Comparison of ENCODE assay signal across 8 cellular contexts in genomic region chr4:55854132-55854531, GRCh38. TPM values are rescaled to one million over a fixed set of nuclear protein-coding genes. Genes with fewer than 3 reads are reported as not detected.
DNase-seq lines count a peak whose midpoint lies in the region; ATAC-seq lines count a peak whose summit lies in the region.

No MANE protein-coding gene starts in this region.

- H3K27ac Mint-ChIP-seq in effector memory CD8-positive, alpha-beta T cell, result peak overlapping the region; percentile 95 to 97

- peak overlapping the region; percentile 19 for H2AFZ ChIP-seq in neuron (ENCODE audit: low read depth, low read length)

- peaks cover 20% of the 10 kb centered on the region for H3K4me1 ChIP-seq in neuron (ENCODE audit: insufficient read depth, low read length)

- H3K27me3 Mint-ChIP-seq in effector memory CD8-positive, alpha-beta T cell, result no peaks in the 10 kb centered on the region

- ATAC-seq in effector memory CD8-positive, alpha-beta T cell (replicated peaks), result peak; percentile 9
- ATAC-seq in GM21390 (IDR thresholded peaks at IDR 0.05; ENCODE audit: unreplicated experiment), result no peak

- H3K4me1 Mint-ChIP-seq in effector memory CD8-positive, alpha-beta T cell (ENCODE audit: low read depth in 2 of 2), result peaks cover 20 to 23% of the 10 kb centered on the region in 2 donors

- H3K9me3 Mint-ChIP-seq in effector memory CD8-positive, alpha-beta T cell, result no peaks in the 10 kb centered on the region

- H3K9me3 ChIP-seq in neuron (ENCODE audit: low read length), result no peaks in the 10 kb centered on the region

- H3K4me3 Mint-ChIP-seq in effector memory CD8-positive, alpha-beta T cell, result no peak overlapping the region

- H3K27me3 ChIP-seq in neuron (ENCODE audit: insufficient read depth, low read length), result peaks cover 3% of the 10 kb centered on the region

- DNase-seq in D341Med (ENCODE audit: low spot score) (peak; percentile 30), LHCN-M2 (ENCODE audit: low read depth) (peak; percentile 12), NK-92 (lab: John Stamatoyannopoulos, UW; ENCODE audit: unreplicated experiment) (no peak), GF-D8 (lab: John Stamatoyannopoulos, UW) (no peak)
- DNase-seq in effector memory CD8-positive, alpha-beta T cell, result no peak
- DNase-seq in stimulated activated CD4-positive, alpha-beta T cell treated with anti-CD3 and anti-CD28 coated beads, Interleukin-4, amount 100 ng/mL, for 4 hours, result no peak

- peaks cover 3% of the 10 kb centered on the region for H3K36me3 ChIP-seq in neuron (ENCODE audit: insufficient read depth, low read length)

- peak overlapping the region; percentile 78 for H3K4me3 ChIP-seq in neuron (ENCODE audit: low read length)

- peaks cover 10% of the 10 kb centered on the region for H3K36me3 Mint-ChIP-seq in effector memory CD8-positive, alpha-beta T cell (ENCODE audit: insufficient read depth)

RNA-seq across cellular contexts. Expression of gene EXOC1, which starts 0.7 kb away (rescaled TPM):
- 44.4 and 51.2 TPM in 2 replicates for total RNA-seq in LHCN-M2 (2014; rRNA removed)
- 17.2 TPM for polyA plus RNA-seq in LHCN-M2 (2012)

RNA-seq across cellular contexts. Expression of gene EXOC1L, which starts 34.5 kb away (rescaled TPM):
- not detected in 2 replicates for total RNA-seq in LHCN-M2 (2014; rRNA removed)
- polyA plus RNA-seq in LHCN-M2 (2012), result not detected

Comparison
In these comparisons a context has a peak if more than half of its experiments do, and no peak if none do; other contexts are left out.
1. DNase-seq: peak in D341Med (single experiment) and LHCN-M2 (single experiment); none in effector memory CD8-positive, alpha-beta T cell (0 of 3), NK-92 (single experiment), GF-D8 (single experiment) and stimulated activated CD4-positive, alpha-beta T cell treated with anti-CD3 and anti-CD28 coated beads, Interleukin-4, amount 100 ng/mL, for 4 hours (0 of 2).